12 cellular contexts compared by ENCODE assay signal in the genomic region with DNA sequence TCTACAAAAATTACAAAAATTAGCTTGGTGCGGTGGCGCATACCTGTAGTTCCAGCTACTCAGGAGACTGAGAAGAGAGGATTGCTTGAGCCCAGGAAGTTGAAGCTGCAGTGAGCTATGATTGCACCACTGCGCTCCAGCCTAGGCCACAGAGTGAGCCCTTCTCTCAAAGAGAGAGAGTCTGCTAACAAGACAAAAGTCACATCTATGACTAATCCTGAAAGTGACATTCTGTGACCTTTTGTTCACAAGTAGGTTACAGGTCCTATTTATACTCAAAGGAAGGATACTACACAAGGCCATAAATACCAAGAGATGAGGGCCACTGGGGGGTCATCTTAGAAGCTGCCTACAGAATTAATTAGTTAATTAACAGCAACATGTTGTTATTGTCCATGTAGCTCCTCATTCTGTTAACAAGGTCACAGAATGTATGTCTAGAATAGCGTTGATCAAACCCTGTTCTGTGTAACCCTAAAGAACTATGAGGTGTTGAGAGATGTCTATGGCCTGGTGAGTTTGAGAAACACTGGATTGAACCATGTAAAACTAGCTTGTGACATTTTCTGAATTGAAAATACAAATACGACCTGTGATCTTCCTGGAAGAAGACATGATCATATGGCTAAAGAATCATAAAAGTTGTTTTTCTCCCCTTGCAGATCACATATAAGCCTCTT.
A peak's percentile ranks its signal among the peaks of the same experiment; 100 is the strongest.
DNase-seq lines count a peak whose midpoint lies in the region; ATAC-seq, FAIRE-seq and TF ChIP-seq lines count a peak whose summit lies in the region.
"Had no signal": no experiment of that assay in that cellular context is flagged by ENCODE, and none has a peak within 500 bp of the region (broad histone marks: within the 10 kb centered on the region; RNA-seq: fewer than 3 reads in every experiment).

No MANE protein-coding gene starts in this region.

- intact Hi-C loops in left cardiac atrium (cut with DNase I) = loop anchor here in 1 of 2 donors (10.0 kb wide), 1 partner anchor 258 kb away; no protein-coding TSS in a partner anchor

- no peak for TF ChIP-seq POLR2A in GM12892 (IDR thresholded peaks at IDR 0.05; ENCODE audit: low read depth, low read length)

- H3K4me3 ChIP-seq in effector memory CD4-positive, alpha-beta T cell (ENCODE audit: insufficient read depth, low read depth, low read length, poor library complexity, severe bottlenecking) = no peak overlapping the region
- H3K4me3 ChIP-seq: stomach had no signal

- no peaks in the 10 kb centered on the region for H3K9me3 ChIP-seq in effector memory CD4-positive, alpha-beta T cell (ENCODE audit: control insufficient read depth, low read length)
- H3K9me3 ChIP-seq: stomach had no signal

- H3K36me3 ChIP-seq in effector memory CD4-positive, alpha-beta T cell (ENCODE audit: control insufficient read depth, insufficient read depth, low read length) = no peaks in the 10 kb centered on the region
- H3K36me3 ChIP-seq: stomach had no signal

- DNase-seq in GM12892 (ENCODE audit: insufficient read length) (no peak), epidermal melanocyte (ENCODE audit: insufficient read length, low spot score) (no peak), left cardiac atrium (no peak), cortex of kidney (lab: John Stamatoyannopoulos, UW) (no peak)
- no peak for DNase-seq in effector memory CD4-positive, alpha-beta T cell
- DNase-seq: GDM1; NCI-H1092 treated with DMSO at 0.1 percent for 48 hours; stimulated activated CD4-positive, alpha-beta T cell treated with anti-CD3 and anti-CD28 coated beads, Interleukin-15, amount 100 ng/mL, for 24 hours; stomach had no signal

- ATAC-seq in GM19324 (IDR thresholded peaks at IDR 0.05; ENCODE audit: low FRiP score, unreplicated experiment) = peak; percentile 84
- ATAC-seq in HG02642 (IDR thresholded peaks at IDR 0.05; ENCODE audit: poor library complexity, unreplicated experiment) = peak; percentile 80
- peak; percentile 100 for ATAC-seq in HG03469 (IDR thresholded peaks at IDR 0.05; ENCODE audit: unreplicated experiment)
- ATAC-seq in left cardiac atrium = no peak

- no peaks in the 10 kb centered on the region for H3K27me3 ChIP-seq in effector memory CD4-positive, alpha-beta T cell (replicated peaks; ENCODE audit: control insufficient read depth, insufficient read depth, low read length, poor library complexity, severe bottlenecking)
- H3K27me3 ChIP-seq: stomach had no signal

- no peak overlapping the region for H3K27ac ChIP-seq in effector memory CD4-positive, alpha-beta T cell (ENCODE audit: insufficient read depth, low read length, poor library complexity, severe bottlenecking)
- H3K27ac ChIP-seq: stomach had no signal

- peak; percentile 82 for FAIRE-seq in GM12892 (lab: Jason Lieb, UNC)

- H3K4me1 ChIP-seq in effector memory CD4-positive, alpha-beta T cell (ENCODE audit: control insufficient read depth, insufficient read depth, low read length, poor library complexity, severe bottlenecking) = no peaks in the 10 kb centered on the region

Comparison
In these comparisons a context has a peak if more than half of its experiments do, and no peak if none do; other contexts are left out.
1. ATAC-seq: peak in GM19324 (single experiment), HG02642 (single experiment) and HG03469 (single experiment); none in left cardiac atrium (0 of 2).